ENCODE assay signal across 1 cellular context in genomic region chr16:85420501-85421337, GRCh38.
TF ChIP-seq lines count a peak whose summit lies in the region.

No MANE protein-coding gene starts in this region.

TF ChIP-seq in HepG2, 621 proteins besides CTCF, POLR2A, EP300 and RAD21 (continued from another document and continues in another):
- TF ChIP-seq RERE (CRISPR knock-in tag; IDR thresholded peaks at IDR 0.05; ENCODE audit: low read depth) (peak; percentile 67; the same call in 1 of the 2 replicates), CREBL2 (CRISPR knock-in tag; IDR thresholded peaks at IDR 0.05; ENCODE audit: borderline replicate concordance) (no peak), ZNF746 (CRISPR knock-in tag; IDR thresholded peaks at IDR 0.05) (no peak), SRSF1 (optimal IDR thresholded peaks at IDR 0.05; ENCODE audit: low read depth, low read length) (no peak), SMAD9 (CRISPR knock-in tag; IDR thresholded peaks at IDR 0.05) (no peak), ELF3 (CRISPR knock-in tag; IDR thresholded peaks at IDR 0.05) (peak; percentile 65), BRCA1 (CRISPR knock-in tag; IDR thresholded peaks at IDR 0.05) (no peak), SMAD1 (CRISPR knock-in tag; IDR thresholded peaks at IDR 0.05; ENCODE audit: borderline replicate concordance, low read depth) (peak; percentile 99), MAFG (CRISPR knock-in tag; IDR thresholded peaks at IDR 0.05) (no peak), ATRX (CRISPR knock-in tag; IDR thresholded peaks at IDR 0.05; ENCODE audit: borderline replicate concordance) (no peak), GABPA (IDR thresholded peaks at IDR 0.05; ENCODE audit: low read depth, low read length) (no peak), GABPA (CRISPR knock-in tag; IDR thresholded peaks at IDR 0.05; ENCODE audit: low read depth) (no peak), HMG20A (CRISPR knock-in tag; IDR thresholded peaks at IDR 0.05; ENCODE audit: borderline replicate concordance) (no peak; the same call in 1 of the 2 replicates), ZNF263 (CRISPR knock-in tag; IDR thresholded peaks at IDR 0.05) (no peak; the same call in 1 of the 2 replicates), MXD4 (CRISPR knock-in tag; IDR thresholded peaks at IDR 0.05) (peak; percentile 65; the same call in 1 of the 2 replicates), ZSCAN21 (CRISPR knock-in tag; IDR thresholded peaks at IDR 0.05; ENCODE audit: borderline replicate concordance) (peak; percentile 89; the same call in 1 of the 2 replicates), FOXK2 (IDR thresholded peaks at IDR 0.05) (no peak), MEF2D (CRISPR knock-in tag; IDR thresholded peaks at IDR 0.05) (peak; percentile 63), ZNF660 (CRISPR knock-in tag; IDR thresholded peaks at IDR 0.05; ENCODE audit: borderline replicate concordance, low read depth) (no peak), SRF (IDR thresholded peaks at IDR 0.05; ENCODE audit: low read depth, low read length) (no peak), ZNF75D (CRISPR knock-in tag; IDR thresholded peaks at IDR 0.05; ENCODE audit: borderline replicate concordance) (no peak), ZFP36L2 (CRISPR knock-in tag; IDR thresholded peaks at IDR 0.05) (peak; percentile 77; the same call in 1 of the 2 replicates), REXO4 (CRISPR knock-in tag; IDR thresholded peaks at IDR 0.05; ENCODE audit: borderline replicate concordance) (no peak), ZFP90 (CRISPR knock-in tag; IDR thresholded peaks at IDR 0.05; ENCODE audit: borderline replicate concordance) (no peak; the same call in 1 of the 2 replicates), IRF2 (CRISPR knock-in tag; IDR thresholded peaks at IDR 0.05) (peak; percentile 83), RBAK (CRISPR knock-in tag; IDR thresholded peaks at IDR 0.05) (0 out of 2 replicates have a peak, but pooled peaks have one; percentile 60), HNRNPK (IDR thresholded peaks at IDR 0.05; ENCODE audit: low read depth, low read length, poor library complexity, severe bottlenecking) (no peak), RFX1 (IDR thresholded peaks at IDR 0.05) (no peak), ZNF280D (CRISPR knock-in tag; IDR thresholded peaks at IDR 0.05) (peak; percentile 71; the same call in 1 of the 2 replicates), ZNF33B (CRISPR knock-in tag; IDR thresholded peaks at IDR 0.05) (0 out of 2 replicates have a peak, but pooled peaks have one; percentile 75), CHCHD3 (CRISPR knock-in tag; IDR thresholded peaks at IDR 0.05) (no peak), UBTF (CRISPR knock-in tag; IDR thresholded peaks at IDR 0.05) (peak; percentile 51; the same call in 1 of the 2 replicates), ZNF773 (CRISPR knock-in tag; IDR thresholded peaks at IDR 0.05; ENCODE audit: borderline replicate concordance) (no peak), KLF15 (CRISPR knock-in tag; IDR thresholded peaks at IDR 0.05; ENCODE audit: borderline replicate concordance) (no peak), NFKBIZ (CRISPR knock-in tag; IDR thresholded peaks at IDR 0.05) (peak; percentile 50; the same call in 1 of the 2 replicates), ZNF674 (CRISPR knock-in tag; IDR thresholded peaks at IDR 0.05; ENCODE audit: low read depth) (no peak), TFDP1 (CRISPR knock-in tag; IDR thresholded peaks at IDR 0.05; ENCODE audit: borderline replicate concordance) (peak; percentile 68; the same call in 1 of the 2 replicates), ZC3H13 (CRISPR knock-in tag; IDR thresholded peaks at IDR 0.05) (no peak), ZZZ3 (CRISPR knock-in tag; IDR thresholded peaks at IDR 0.05; ENCODE audit: borderline replicate concordance) (no peak), PHB2 (IDR thresholded peaks at IDR 0.05; ENCODE audit: partially characterized antibody) (no peak), SMARCE1 (IDR thresholded peaks at IDR 0.05; ENCODE audit: borderline replicate concordance) (no peak), HNRNPL (IDR thresholded peaks at IDR 0.05; ENCODE audit: low read depth, low read length) (no peak), ZNF775 (CRISPR knock-in tag; IDR thresholded peaks at IDR 0.05; ENCODE audit: borderline replicate concordance) (no peak), NRL (CRISPR knock-in tag; IDR thresholded peaks at IDR 0.05; ENCODE audit: borderline replicate concordance) (no peak; the same call in 1 of the 2 replicates)
- TF ChIP-seq, protein P1, sequence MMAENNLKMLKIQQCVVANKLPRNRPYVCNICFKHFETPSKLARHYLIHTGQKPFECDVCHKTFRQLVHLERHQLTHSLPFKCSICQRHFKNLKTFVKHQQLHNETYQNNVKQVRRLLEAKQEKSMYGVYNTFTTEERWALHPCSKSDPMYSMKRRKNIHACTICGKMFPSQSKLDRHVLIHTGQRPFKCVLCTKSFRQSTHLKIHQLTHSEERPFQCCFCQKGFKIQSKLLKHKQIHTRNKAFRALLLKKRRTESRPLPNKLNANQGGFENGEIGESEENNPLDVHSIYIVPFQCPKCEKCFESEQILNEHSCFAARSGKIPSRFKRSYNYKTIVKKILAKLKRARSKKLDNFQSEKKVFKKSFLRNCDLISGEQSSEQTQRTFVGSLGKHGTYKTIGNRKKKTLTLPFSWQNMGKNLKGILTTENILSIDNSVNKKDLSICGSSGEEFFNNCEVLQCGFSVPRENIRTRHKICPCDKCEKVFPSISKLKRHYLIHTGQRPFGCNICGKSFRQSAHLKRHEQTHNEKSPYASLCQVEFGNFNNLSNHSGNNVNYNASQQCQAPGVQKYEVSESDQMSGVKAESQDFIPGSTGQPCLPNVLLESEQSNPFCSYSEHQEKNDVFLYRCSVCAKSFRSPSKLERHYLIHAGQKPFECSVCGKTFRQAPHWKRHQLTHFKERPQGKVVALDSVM (CRISPR knock-in tag; IDR thresholded peaks at IDR 0.05): peak; percentile 97
- TF ChIP-seq, protein P2, sequence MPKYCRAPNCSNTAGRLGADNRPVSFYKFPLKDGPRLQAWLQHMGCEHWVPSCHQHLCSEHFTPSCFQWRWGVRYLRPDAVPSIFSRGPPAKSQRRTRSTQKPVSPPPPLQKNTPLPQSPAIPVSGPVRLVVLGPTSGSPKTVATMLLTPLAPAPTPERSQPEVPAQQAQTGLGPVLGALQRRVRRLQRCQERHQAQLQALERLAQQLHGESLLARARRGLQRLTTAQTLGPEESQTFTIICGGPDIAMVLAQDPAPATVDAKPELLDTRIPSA (CRISPR knock-in tag; IDR thresholded peaks at IDR 0.05; ENCODE audit: borderline replicate concordance): no peak
- TF ChIP-seq, protein P3, sequence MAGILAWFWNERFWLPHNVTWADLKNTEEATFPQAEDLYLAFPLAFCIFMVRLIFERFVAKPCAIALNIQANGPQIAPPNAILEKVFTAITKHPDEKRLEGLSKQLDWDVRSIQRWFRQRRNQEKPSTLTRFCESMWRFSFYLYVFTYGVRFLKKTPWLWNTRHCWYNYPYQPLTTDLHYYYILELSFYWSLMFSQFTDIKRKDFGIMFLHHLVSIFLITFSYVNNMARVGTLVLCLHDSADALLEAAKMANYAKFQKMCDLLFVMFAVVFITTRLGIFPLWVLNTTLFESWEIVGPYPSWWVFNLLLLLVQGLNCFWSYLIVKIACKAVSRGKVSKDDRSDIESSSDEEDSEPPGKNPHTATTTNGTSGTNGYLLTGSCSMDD (CRISPR knock-in tag; IDR thresholded peaks at IDR 0.05): 0 out of 2 replicates have a peak, but pooled peaks have one; percentile 42
- TF ChIP-seq, protein P4, sequence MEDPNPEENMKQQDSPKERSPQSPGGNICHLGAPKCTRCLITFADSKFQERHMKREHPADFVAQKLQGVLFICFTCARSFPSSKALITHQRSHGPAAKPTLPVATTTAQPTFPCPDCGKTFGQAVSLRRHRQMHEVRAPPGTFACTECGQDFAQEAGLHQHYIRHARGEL (CRISPR knock-in tag; IDR thresholded peaks at IDR 0.05): no peak
